In the genomic region with DNA sequence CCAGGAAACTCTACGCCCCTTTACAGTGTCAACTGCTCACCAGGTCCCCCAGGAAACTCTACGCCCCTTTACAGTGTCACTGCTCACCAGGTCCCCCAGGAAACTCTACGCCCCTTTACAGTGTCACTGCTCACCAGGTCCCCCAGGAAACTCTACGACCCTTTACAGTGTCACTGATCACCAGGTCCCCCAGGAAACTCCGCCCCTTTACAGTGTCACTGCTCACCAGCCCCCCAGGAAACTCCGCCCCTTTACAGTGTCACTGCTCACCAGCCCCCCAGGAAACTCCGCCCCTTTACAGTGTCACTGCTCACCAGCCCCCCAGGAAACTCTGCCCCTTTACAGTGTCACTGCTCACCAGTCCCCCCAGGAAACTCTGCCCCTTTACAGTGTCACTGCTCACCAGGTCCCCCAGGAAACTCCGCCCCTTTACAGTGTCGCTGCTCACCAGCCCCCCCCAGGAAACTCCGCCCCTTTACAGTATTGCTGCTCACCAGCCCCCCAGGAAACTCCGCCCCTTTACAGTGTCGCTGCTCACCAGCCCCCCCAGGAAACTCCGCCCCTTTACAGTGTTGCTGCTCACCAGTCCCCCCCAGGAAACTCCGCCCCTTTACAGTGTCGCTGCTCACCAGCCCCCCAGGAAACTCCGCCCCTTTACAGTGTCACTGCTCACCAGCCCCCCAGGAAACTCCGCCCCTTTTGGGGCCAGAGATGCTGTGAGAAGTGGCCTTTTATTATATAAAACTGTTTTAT, we compare ENCODE assay signal across 8 cellular contexts. TPM values are rescaled to one million over a fixed set of nuclear protein-coding genes. Genes with fewer than 3 reads are reported as not detected.
DNase-seq lines count a peak whose midpoint lies in the region; ATAC-seq and TF ChIP-seq lines count a peak whose summit lies in the region.
"Not testable (repeated sequence)": the region's sequence is repeated elsewhere in the genome, so short reads cannot be mapped to it uniquely, and the experiment has no call there.

No MANE protein-coding gene starts in this region.

- no CpG with 5 or more reads among the region's 17 CpGs for WGBS in mesendoderm (ENCODE audit: extremely low coverage, insufficient coverage, low lambda C conversion rate)

- H4K5ac ChIP-seq in mesendoderm (ENCODE audit: low read length) = not testable (repeated sequence)

- not testable (repeated sequence) for H3K36me3 Mint-ChIP-seq in activated naive CD8-positive, alpha-beta T cell treated with anti-CD3 and anti-CD28 coated beads, Interleukin-2, amount 10 ng/mL, durations not matched to agents 7 days and 5 days; stimulated activated naive B cell treated with anti-CD40 and anti-IgM and Interleukin-4, amounts not matched to agents 10 μg/mL and 1 μg/mL and 100 μg/mL, for 72 hours

- not testable (repeated sequence) for H3K79me2 ChIP-seq in HCT116 (ENCODE audit: insufficient read depth, low read length); mesendoderm (ENCODE audit: control insufficient read depth, insufficient read depth, low read length)

- H3K23ac ChIP-seq in mesendoderm (ENCODE audit: low read length) = not testable (repeated sequence)

- peak overlapping the region; percentile 32 for H3K27ac ChIP-seq in HCT116 (ENCODE audit: low read depth, low read length)
- not testable (repeated sequence) for H3K27ac ChIP-seq in mesendoderm (ENCODE audit: low read depth, low read length)

- not testable (repeated sequence) for TF ChIP-seq CTCF in HCT116 (IDR thresholded peaks at IDR 0.05 in 2 of 3, conservative IDR thresholded peaks at IDR 0.05 in 1 of 3; ENCODE audit: borderline replicate concordance in 1 of 3, insufficient read depth in 1 of 3, low read depth in 2 of 3, low read length in 2 of 3)

- not testable (repeated sequence) for TF ChIP-seq RAD21 in HCT116 (IDR thresholded peaks at IDR 0.05; ENCODE audit: low read depth)

- H3K27me3 ChIP-seq in HCT116 (ENCODE audit: insufficient read depth, low read length); mesendoderm (ENCODE audit: insufficient read depth, low read length, poor library complexity): not testable (repeated sequence)

- not testable (repeated sequence) for H3K18ac ChIP-seq in mesendoderm (ENCODE audit: low read length)

- CTCF ChIA-PET in HCT116 (lab: Charles Lee) = not testable (repeated sequence)

- H3K36me3 ChIP-seq in HCT116 (ENCODE audit: control insufficient read depth in 1 of 2, insufficient read depth in 2 of 2, low read length in 2 of 2); mesendoderm (ENCODE audit: control insufficient read depth, insufficient read depth, low read length): not testable (repeated sequence)

- POLR2A ChIA-PET in HCT116 (lab: Charles Lee) = interaction anchor here (1.4 kb wide), 1 partner anchor 26 kb away, joined by 3 read pairs; no protein-coding TSS in a partner anchor
- POLR2A ChIA-PET in activated naive CD8-positive, alpha-beta T cell treated with anti-CD3 and anti-CD28 coated beads, Interleukin-2, amount 10 ng/mL, durations not matched to agents 7 days and 5 days (lab: Charles Lee) = interaction anchor here (2.6 to 2.8 kb wide), 2 partner anchors 9 to 15 kb away, joined by 11 read pairs; a partner anchor contains a TSS

- RAD21 ChIA-PET in HCT116 (lab: Charles Lee; ENCODE audit: low non-redundant PET in 1 of 2, low total read pairs in 2 of 2, uncharacterized antibody in 2 of 2, unreplicated experiment in 2 of 2) = not testable (repeated sequence)

- ATAC-seq in HCT116; activated naive CD8-positive, alpha-beta T cell treated with anti-CD3 and anti-CD28 coated beads, Interleukin-2, amount 10 ng/mL, durations not matched to agents 7 days and 5 days (ENCODE audit: low read depth); stimulated activated naive B cell treated with anti-CD40 and anti-IgM and Interleukin-4, amounts not matched to agents 10 μg/mL and 1 μg/mL and 100 μg/mL, for 72 hours (replicated peaks): not testable (repeated sequence)

- H3K9ac ChIP-seq in HCT116 (ENCODE audit: low read length) = 0 out of 2 replicates have a peak overlapping the region, but pooled peaks have one; percentile 3
- not testable (repeated sequence) for H3K9ac ChIP-seq in mesendoderm (ENCODE audit: low read length)

- H3K27me3 Mint-ChIP-seq in activated naive CD8-positive, alpha-beta T cell treated with anti-CD3 and anti-CD28 coated beads, Interleukin-2, amount 10 ng/mL, durations not matched to agents 7 days and 5 days; stimulated activated naive B cell treated with anti-CD40 and anti-IgM and Interleukin-4, amounts not matched to agents 10 μg/mL and 1 μg/mL and 100 μg/mL, for 72 hours: not testable (repeated sequence)

- not testable (repeated sequence) for H3K4ac ChIP-seq in mesendoderm (ENCODE audit: low read depth, low read length)

- in situ Hi-C loops in SK-MEL-5 (cut with HindIII; ENCODE audit: low pct_unique_long_range_greater_than_20kb, low sequenced_read_pairs) = not testable (repeated sequence)

- peak overlapping the region; percentile 40 for H3K4me2 ChIP-seq in HCT116 (ENCODE audit: low read length)
- H3K4me2 ChIP-seq in mesendoderm (ENCODE audit: low read length) = not testable (repeated sequence)

- peak overlapping the region; percentile 82 for H3K27ac Mint-ChIP-seq in activated naive CD8-positive, alpha-beta T cell treated with anti-CD3 and anti-CD28 coated beads, Interleukin-2, amount 10 ng/mL, durations not matched to agents 7 days and 5 days
- peak overlapping the region; percentile 91 for H3K27ac Mint-ChIP-seq in stimulated activated naive B cell treated with anti-CD40 and anti-IgM and Interleukin-4, amounts not matched to agents 10 μg/mL and 1 μg/mL and 100 μg/mL, for 72 hours

- H3K9me3 ChIP-seq in HCT116 (ENCODE audit: control insufficient read depth in 1 of 2, insufficient read depth in 1 of 2, low read depth in 1 of 2, low read length in 2 of 2) = not testable (repeated sequence)

- peak; percentile 76 for DNase-seq in CD1c-positive myeloid dendritic cell (ENCODE audit: extremely low spot score)
- peak; percentile 60 for DNase-seq in HCT116 (ENCODE audit: low read depth, low spot score)
- DNase-seq in NCI-H2196 (lab: John Stamatoyannopoulos, UW; ENCODE audit: unreplicated experiment) = peak; percentile 85
- DNase-seq in SK-MEL-5 (ENCODE audit: low read depth, low spot score) = peak; percentile 52
- DNase-seq in activated CD4-positive, alpha-beta T cell treated with anti-CD3 and anti-CD28 coated beads, Interleukin-2, amount 50 U/mL, for 48 hours = peak; percentile 41 to 55
- DNase-seq in activated naive CD8-positive, alpha-beta T cell treated with anti-CD3 and anti-CD28 coated beads, Interleukin-2, amount 10 ng/mL, durations not matched to agents 7 days and 5 days; stimulated activated naive B cell treated with anti-CD40 and anti-IgM and Interleukin-4, amounts not matched to agents 10 μg/mL and 1 μg/mL and 100 μg/mL, for 72 hours: not testable (repeated sequence)
- peak; percentile 54 for DNase-seq in mesendoderm

- not testable (repeated sequence) for TF ChIP-seq POLR2A in HCT116 (IDR thresholded peaks at IDR 0.05; ENCODE audit: borderline replicate concordance, extremely low read depth, insufficient read depth, insufficient read length)

- H2AFZ ChIP-seq in HCT116 (ENCODE audit: low read depth, low read length, poor library complexity, severe bottlenecking) = not testable (repeated sequence)

- not testable (repeated sequence) for H3K4me1 Mint-ChIP-seq in activated naive CD8-positive, alpha-beta T cell treated with anti-CD3 and anti-CD28 coated beads, Interleukin-2, amount 10 ng/mL, durations not matched to agents 7 days and 5 days
- peaks cover 2 to 39% of the 10 kb centered on the region in 2 donors for H3K4me1 Mint-ChIP-seq in stimulated activated naive B cell treated with anti-CD40 and anti-IgM and Interleukin-4, amounts not matched to agents 10 μg/mL and 1 μg/mL and 100 μg/mL, for 72 hours

- intact Hi-C loops in HCT116 (cut with micrococcal nuclease) = not testable (repeated sequence)

- H3K56ac ChIP-seq in mesendoderm (ENCODE audit: low read length) = not testable (repeated sequence)

- not testable (repeated sequence) for BruUV-seq in HCT116 (replicated peaks; lab: Mats Ljungman, UMichigan)

- H4K8ac ChIP-seq in mesendoderm (ENCODE audit: low read depth, low read length) = not testable (repeated sequence)

- H2BK120ac ChIP-seq in mesendoderm (ENCODE audit: low read depth, low read length) = not testable (repeated sequence)

- peaks cover 24 to 35% of the 10 kb centered on the region in 2 experiments for H3K4me1 ChIP-seq in HCT116 (ENCODE audit: control insufficient read depth in 1 of 2, insufficient read depth in 2 of 2, low read length in 2 of 2)
- H3K4me1 ChIP-seq in mesendoderm (ENCODE audit: control insufficient read depth, low read depth, low read length) = not testable (repeated sequence)

- not testable (repeated sequence) for H4K20me1 ChIP-seq in HCT116 (ENCODE audit: insufficient read depth)

- not testable (repeated sequence) for H3K9me2 ChIP-seq in HCT116 (ENCODE audit: insufficient read depth)

- H3K79me1 ChIP-seq in mesendoderm (ENCODE audit: low read length) = not testable (repeated sequence)

- not testable (repeated sequence) for H3K9me3 Mint-ChIP-seq in activated naive CD8-positive, alpha-beta T cell treated with anti-CD3 and anti-CD28 coated beads, Interleukin-2, amount 10 ng/mL, durations not matched to agents 7 days and 5 days; stimulated activated naive B cell treated with anti-CD40 and anti-IgM and Interleukin-4, amounts not matched to agents 10 μg/mL and 1 μg/mL and 100 μg/mL, for 72 hours

- H2BK5ac ChIP-seq in mesendoderm (ENCODE audit: low read length) = not testable (repeated sequence)

- H3K4me3 ChIP-seq in HCT116 (replicated peaks in 1 of 2; ENCODE audit: low read depth in 1 of 2, low read length in 2 of 2); mesendoderm (ENCODE audit: low read length): not testable (repeated sequence)

- peak overlapping the region; percentile 44 for H3K4me3 Mint-ChIP-seq in activated naive CD8-positive, alpha-beta T cell treated with anti-CD3 and anti-CD28 coated beads, Interleukin-2, amount 10 ng/mL, durations not matched to agents 7 days and 5 days
- H3K4me3 Mint-ChIP-seq in stimulated activated naive B cell treated with anti-CD40 and anti-IgM and Interleukin-4, amounts not matched to agents 10 μg/mL and 1 μg/mL and 100 μg/mL, for 72 hours = not testable (repeated sequence)

- not testable (repeated sequence) for H2AK5ac ChIP-seq in mesendoderm (ENCODE audit: low read length)

- H2BK15ac ChIP-seq in mesendoderm (replicated peaks; ENCODE audit: low read depth) = not testable (repeated sequence)

RNA-seq across cellular contexts. Expression of a gene that starts 15.4 kb away (rescaled TPM):
- 116 TPM for total RNA-seq in HCT116 (2021; ENCODE audit: unreplicated experiment)
- polyA plus RNA-seq in HCT116 (2012) = 84.5 and 97.2 TPM in 2 replicates
- 108 and 120 TPM in 2 replicates for total RNA-seq in SK-MEL-5 (2014; rRNA removed; shearing (Covaris generic))
- 176 and 178 TPM in 2 replicates for polyA plus RNA-seq in SK-MEL-5 (2015; cell fraction: cytosol; rRNA removed)
- polyA plus RNA-seq in SK-MEL-5 (2015; cell fraction: nucleus; rRNA removed) = 212 and 310 TPM in 2 replicates
- total RNA-seq in activated naive CD8-positive, alpha-beta T cell treated with anti-CD3 and anti-CD28 coated beads, Interleukin-2, amount 10 ng/mL, durations not matched to agents 7 days and 5 days = 10 to 100 TPM; 44.3 to 48.5 TPM
- 14.0 TPM for polyA plus RNA-seq in mesendoderm (2013, experiment 1 of 2)
- 14.1 TPM for polyA plus RNA-seq in mesendoderm (2013, experiment 2 of 2)

RNA-seq across cellular contexts. Expression of a gene that starts 26.8 kb away (rescaled TPM):
- total RNA-seq in HCT116 (2021; ENCODE audit: unreplicated experiment) = 45.8 TPM
- 39.6 and 41.0 TPM in 2 replicates for polyA plus RNA-seq in HCT116 (2012)
- total RNA-seq in SK-MEL-5 (2014; rRNA removed; shearing (Covaris generic)) = 145 and 162 TPM in 2 replicates
- polyA plus RNA-seq in SK-MEL-5 (2015; cell fraction: cytosol; rRNA removed) = 219 and 248 TPM in 2 replicates
- 178 and 199 TPM in 2 replicates for polyA plus RNA-seq in SK-MEL-5 (2015; cell fraction: nucleus; rRNA removed)
- 10 to 100 TPM; 40.3 to 41.0 TPM for total RNA-seq in activated naive CD8-positive, alpha-beta T cell treated with anti-CD3 and anti-CD28 coated beads, Interleukin-2, amount 10 ng/mL, durations not matched to agents 7 days and 5 days
- polyA plus RNA-seq in mesendoderm (2013, experiment 1 of 2) = 18.7 TPM
- polyA plus RNA-seq in mesendoderm (2013, experiment 2 of 2) = 18.4 TPM

RNA-seq across cellular contexts. Expression of a gene that starts 27.0 kb away (rescaled TPM):
- 16.6 TPM for total RNA-seq in HCT116 (2021; ENCODE audit: unreplicated experiment)
- 13.0 and 13.7 TPM in 2 replicates for polyA plus RNA-seq in HCT116 (2012)
- 19.7 and 22.8 TPM in 2 replicates for total RNA-seq in SK-MEL-5 (2014; rRNA removed; shearing (Covaris generic))
- 26.3 and 32.7 TPM in 2 replicates for polyA plus RNA-seq in SK-MEL-5 (2015; cell fraction: cytosol; rRNA removed)
- 30.1 and 33.4 TPM in 2 replicates for polyA plus RNA-seq in SK-MEL-5 (2015; cell fraction: nucleus; rRNA removed)
- total RNA-seq in activated naive CD8-positive, alpha-beta T cell treated with anti-CD3 and anti-CD28 coated beads, Interleukin-2, amount 10 ng/mL, durations not matched to agents 7 days and 5 days = 10 to 100 TPM; 18.0 to 20.2 TPM
- polyA plus RNA-seq in mesendoderm (2013, experiment 1 of 2) = 11.0 TPM
- polyA plus RNA-seq in mesendoderm (2013, experiment 2 of 2) = 11.4 TPM
